29 cellular contexts compared by ENCODE assay signal in the genomic region with DNA sequence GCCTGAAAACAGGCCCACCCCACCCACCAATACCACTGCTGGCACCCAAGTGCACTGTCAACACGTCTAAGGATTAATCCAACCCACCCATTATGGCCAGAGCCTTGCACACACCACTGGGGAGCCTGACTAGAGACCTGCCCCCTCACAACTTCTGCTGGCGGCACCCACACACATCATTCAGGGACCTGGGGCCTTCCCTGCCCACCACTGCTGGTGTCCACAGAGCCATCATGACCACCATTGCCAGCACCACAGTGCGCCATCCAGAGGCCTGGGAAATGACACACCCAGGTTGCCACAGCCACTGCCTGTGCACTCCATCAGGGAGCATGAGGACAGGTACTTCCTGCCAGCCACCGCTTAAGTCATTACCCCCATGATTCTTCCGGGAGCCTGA.
"Had no signal": no experiment of that assay in that cellular context is flagged by ENCODE, and none has a peak within 500 bp of the region (broad histone marks: within the 10 kb centered on the region; RNA-seq: fewer than 3 reads in every experiment).

No MANE protein-coding gene starts in this region.

- H3K36me3 ChIP-seq: neutrophil, prostate gland, upper lobe of right lung had no signal

- H3K9me3 ChIP-seq: neutrophil, prostate gland had no signal

- ATAC-seq: activated CD4-positive, alpha-beta T cell treated with anti-CD3 and anti-CD28 coated beads for 36 hours; activated T-cell treated with anti-CD3 and anti-CD28 coated beads, Interleukin-2, amount 50 U/mL, for 4 hours; foreskin keratinocyte; left colon; natural killer cell; sciatic nerve had no signal

- H3K36me3 Mint-ChIP-seq: natural killer cell had no signal

- H3K27ac ChIP-seq: esophagus muscularis mucosa, foreskin keratinocyte, heart left ventricle, neutrophil, prostate gland, skin epidermis, suprapubic skin, tibial artery, upper lobe of right lung had no signal

- DNase-seq: activated CD4-positive, alpha-beta T cell treated with anti-CD3 and anti-CD28 coated beads for 36 hours; activated CD4-positive, CD25-positive, alpha-beta regulatory T cell; activated CD8-positive, alpha-beta memory T cell treated with anti-CD3 and anti-CD28 coated beads, Interleukin-2, amount 50 U/mL, for 4 hours; activated effector memory CD4-positive, alpha-beta T cell treated with Interleukin-2 at 50 U/mL for 16 hours; activated naive CD4-positive, alpha-beta T cell treated with anti-CD3 and anti-CD28 coated beads, Interleukin-2, amount 10 ng/mL, durations not matched to agents 7 days and 5 days; activated T-cell treated with anti-CD3 and anti-CD28 coated beads, Interleukin-2, amount 50 U/mL, for 4 hours; foreskin keratinocyte; heart left ventricle; hypothalamus; immature natural killer cell; kidney; left colon; mammary epithelial cell; natural killer cell; retina; stimulated activated CD4-positive, alpha-beta T cell treated with anti-CD3 and anti-CD28 coated beads, Interleukin-4, amount 100 ng/mL, for 4 hours; stimulated activated CD8-positive, alpha-beta memory T cell treated with anti-CD3 and anti-CD28 coated beads, Interleukin-4, amount 100 ng/mL, for 48 hours; stimulated activated naive CD4-positive, alpha-beta T cell; tibial artery; upper lobe of right lung had no signal

- H3K4me3 Mint-ChIP-seq: activated CD4-positive, alpha-beta T cell treated with anti-CD3 and anti-CD28 coated beads for 36 hours; activated naive CD4-positive, alpha-beta T cell treated with anti-CD3 and anti-CD28 coated beads, Interleukin-2, amount 10 ng/mL, durations not matched to agents 7 days and 5 days; activated T-cell treated with anti-CD3 and anti-CD28 coated beads, Interleukin-2, amount 50 U/mL, for 4 hours; central memory CD8-positive, alpha-beta T cell; dendritic cell treated with granulocyte-macrophage colony-stimulating factor and Interleukin-4, amounts not matched to agents 40 ng/mL and 50 ng/mL, for 4 days; immature natural killer cell; mesothelial cell of epicardium; natural killer cell had no signal

- H3K27me3 ChIP-seq: esophagus muscularis mucosa, foreskin keratinocyte, heart left ventricle, neutrophil, suprapubic skin, tibial artery, upper lobe of right lung had no signal

- H3K27ac Mint-ChIP-seq: activated CD4-positive, alpha-beta T cell treated with anti-CD3 and anti-CD28 coated beads for 36 hours; activated naive CD4-positive, alpha-beta T cell treated with anti-CD3 and anti-CD28 coated beads, Interleukin-2, amount 10 ng/mL, durations not matched to agents 7 days and 5 days; dendritic cell treated with granulocyte-macrophage colony-stimulating factor and Interleukin-4, amounts not matched to agents 40 ng/mL and 50 ng/mL, for 4 days; mesothelial cell of epicardium had no signal

- H3K27me3 Mint-ChIP-seq: activated CD4-positive, alpha-beta T cell treated with anti-CD3 and anti-CD28 coated beads for 36 hours; activated naive CD4-positive, alpha-beta T cell treated with anti-CD3 and anti-CD28 coated beads, Interleukin-2, amount 10 ng/mL, durations not matched to agents 7 days and 5 days; central memory CD8-positive, alpha-beta T cell; dendritic cell treated with granulocyte-macrophage colony-stimulating factor and Interleukin-4, amounts not matched to agents 40 ng/mL and 50 ng/mL, for 4 days had no signal

- H3K4me1 ChIP-seq: foreskin keratinocyte, prostate gland, upper lobe of right lung had no signal

- H3K4me3 ChIP-seq: esophagus muscularis mucosa, heart left ventricle, prostate gland, skin epidermis, suprapubic skin, tibial artery, upper lobe of right lung had no signal

- H3K4me1 Mint-ChIP-seq: mesothelial cell of epicardium had no signal
